In the genomic region with DNA sequence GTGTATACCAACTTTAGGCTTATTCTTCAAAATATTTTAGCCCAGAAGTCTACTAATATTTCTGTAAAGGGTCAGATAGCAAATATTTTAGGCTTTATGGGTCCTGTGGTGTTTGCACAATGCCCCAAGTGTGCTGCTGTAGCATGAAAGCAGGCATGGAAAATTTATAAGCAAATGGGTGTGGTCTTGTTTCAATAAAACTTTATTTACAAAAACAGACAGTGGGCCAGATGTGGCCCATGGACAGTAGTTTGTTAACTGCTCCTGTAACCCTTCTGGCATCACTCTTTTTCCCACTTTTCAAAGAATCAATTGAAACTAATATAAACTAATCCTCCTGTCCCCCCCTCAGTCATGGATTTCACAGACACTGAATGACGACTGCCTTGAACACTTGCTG, we compare ENCODE assay signal across 10 cellular contexts.
"Had no signal": no experiment of that assay in that cellular context is flagged by ENCODE, and none has a peak within 500 bp of the region (broad histone marks: within the 10 kb centered on the region; RNA-seq: fewer than 3 reads in every experiment).

No MANE protein-coding gene starts in this region.

- DNase-seq: GM23248, GOT3, H7, HFFc6, IMR-90, KBM-7 had no signal

- H3K4me1 ChIP-seq: HAP-1 had no signal

- H3K4me3 Mint-ChIP-seq: HFFc6 had no signal

- H3K4me3 ChIP-seq: GM23248, HAP-1 had no signal

- H3K9me3 ChIP-seq: HAP-1 had no signal

- H3K36me3 ChIP-seq: HAP-1 had no signal

- ATAC-seq: HCT116 had no signal

- H3K9ac ChIP-seq: GM23248, KMS-11 had no signal

- H3K4me2 ChIP-seq: KMS-11 had no signal

- H3K27ac ChIP-seq: GM23248, HL-60, KMS-11 had no signal

- H2AFZ ChIP-seq: GM23248 had no signal

- H3K27ac Mint-ChIP-seq: HFFc6 had no signal
